Comparison of ENCODE assay signal across 11 cellular contexts in the genomic region with DNA sequence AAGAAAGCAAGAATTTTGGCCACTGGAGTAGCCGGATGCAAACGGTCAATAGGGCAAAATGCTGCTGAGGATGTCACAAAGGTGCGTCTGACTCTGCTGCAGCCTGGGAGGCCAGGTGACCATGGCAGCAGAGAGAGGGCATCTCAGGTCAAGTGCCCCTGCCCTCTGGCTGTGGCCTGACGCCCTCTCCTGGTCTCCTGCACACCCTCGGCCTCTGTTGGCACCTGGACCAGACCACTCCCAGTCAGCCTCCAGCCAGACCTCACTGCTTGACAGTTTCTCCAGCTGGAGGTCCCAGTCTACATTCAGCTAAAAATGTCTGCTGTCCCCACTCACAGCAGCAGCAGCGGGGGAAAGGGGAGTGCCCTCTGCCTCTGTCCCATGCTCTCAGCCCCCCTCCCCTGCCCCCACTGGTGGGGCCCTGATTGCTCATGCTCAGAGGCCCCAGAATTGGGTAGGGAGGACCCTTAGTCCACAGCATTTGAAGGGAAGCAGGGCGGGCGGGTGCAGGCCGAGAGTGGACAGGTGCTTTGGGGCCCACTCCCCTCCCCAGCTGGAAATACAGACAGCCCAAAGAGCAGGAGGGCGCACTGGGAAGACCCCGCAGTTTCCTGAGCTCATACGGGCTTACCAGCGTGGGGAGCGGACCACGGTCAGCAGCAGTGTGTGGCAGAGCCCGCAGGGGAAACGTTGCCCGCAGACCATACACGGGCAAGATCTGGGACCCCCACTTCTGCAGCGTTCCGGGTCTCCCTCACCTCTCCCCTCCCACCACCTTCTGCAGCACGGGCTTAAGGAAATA. TPM values are rescaled to one million over a fixed set of nuclear protein-coding genes. Genes with fewer than 3 reads are reported as not detected.
DNase-seq lines count a peak whose midpoint lies in the region; ATAC-seq and TF ChIP-seq lines count a peak whose summit lies in the region.
"Had no signal": no experiment of that assay in that cellular context is flagged by ENCODE, and none has a peak within 500 bp of the region (broad histone marks: within the 10 kb centered on the region; RNA-seq: fewer than 3 reads in every experiment).

No MANE protein-coding gene starts in this region.

- intact Hi-C loops in natural killer cell (cut with micrococcal nuclease), result loop anchor here (10.0 kb wide), 1 partner anchor 53 kb away; no protein-coding TSS in a partner anchor

- H3K4me1 ChIP-seq in BE2C, result no peaks in the 10 kb centered on the region

- no peak for TF ChIP-seq CTCF in brain (conservative IDR thresholded peaks at IDR 0.05)
- no peak for TF ChIP-seq CTCF in natural killer cell (IDR thresholded peaks at IDR 0.05)
- TF ChIP-seq CTCF in BE2C (IDR thresholded peaks at IDR 0.05; ENCODE audit: low read depth, low read length), result no peak

- DNase-seq in DMS153 treated with DMSO at 0.1 percent for 48 hours (lab: John Stamatoyannopoulos, UW; ENCODE audit: unreplicated experiment) (peak; percentile 6), HK-2 (ENCODE audit: unreplicated experiment) (peak; percentile 17), natural killer cell (no peak), BE2C (no peak), cortex of kidney (lab: John Stamatoyannopoulos, UW) (no peak)
- DNase-seq: stimulated activated CD4-positive, alpha-beta T cell treated with anti-CD3 and anti-CD28 coated beads, Interleukin-2, amount 100 ng/mL, for 48 hours had no signal

- ATAC-seq in natural killer cell (no peak), HG02571 (IDR thresholded peaks at IDR 0.05; ENCODE audit: unreplicated experiment) (no peak), HG03342 (IDR thresholded peaks at IDR 0.05; ENCODE audit: unreplicated experiment) (no peak)

- peak overlapping the region; percentile 60 to 82 (median 80) for H3K4me3 Mint-ChIP-seq in brain
- H3K4me3 Mint-ChIP-seq in natural killer cell, result peak overlapping the region; percentile 67

- H3K4me3 ChIP-seq in BE2C (ENCODE audit: low read depth, low read length), result no peak overlapping the region
- H3K4me3 ChIP-seq: PC-9 had no signal

- H3K27ac Mint-ChIP-seq in brain (peak overlapping the region in 3 of 5 experiments; percentile 14 to 87 (median 44)), natural killer cell (no peak overlapping the region)
- H3K27ac Mint-ChIP-seq: dendritic cell treated with granulocyte-macrophage colony-stimulating factor and Interleukin-4, amounts not matched to agents 40 ng/mL and 50 ng/mL, for 4 days had no signal

- peaks cover 0 to 5% (median 0%) of the 10 kb centered on the region in 5 experiments for H3K9me3 Mint-ChIP-seq in brain
- H3K9me3 Mint-ChIP-seq in natural killer cell, result no peaks in the 10 kb centered on the region
- H3K9me3 Mint-ChIP-seq: dendritic cell treated with granulocyte-macrophage colony-stimulating factor and Interleukin-4, amounts not matched to agents 40 ng/mL and 50 ng/mL, for 4 days had no signal

- H3K27me3 Mint-ChIP-seq in brain, result peaks cover 17% of the 10 kb centered on the region
- H3K27me3 Mint-ChIP-seq in natural killer cell (ENCODE audit: low read depth in 2 of 2), result peaks cover 11 to 26% of the 10 kb centered on the region in 2 donors

- peaks cover 9% of the 10 kb centered on the region for H3K36me3 Mint-ChIP-seq in brain
- H3K36me3 Mint-ChIP-seq in natural killer cell, result no peaks in the 10 kb centered on the region

- H3K9me3 ChIP-seq in BE2C, result no peaks in the 10 kb centered on the region

- H3K36me3 ChIP-seq in BE2C, result no peaks in the 10 kb centered on the region

- H3K4me1 Mint-ChIP-seq in brain, result peaks cover 45% of the 10 kb centered on the region
- H3K4me1 Mint-ChIP-seq in natural killer cell, result peaks cover 0 to 14% of the 10 kb centered on the region in 2 donors

- H3K27me3 ChIP-seq in BE2C, result peaks cover 27% of the 10 kb centered on the region

RNA-seq across cellular contexts. Expression of gene BRSK2, which starts 1.6 kb away (rescaled TPM):
- polyA plus RNA-seq in brain (ENCODE audit: insufficient read depth, low read depth, low replicate concordance), result 43.6 TPM
- total RNA-seq in natural killer cell, result under 1 TPM in 2 of 3 donors, not detected in 1; 0.11 to 0.14 TPM
- polyA plus RNA-seq in BE2C (2012; ENCODE audit: insufficient read depth, insufficient read length, low read depth), result 21.6 TPM

Comparison
In these comparisons a context has a peak if more than half of its experiments do, and no peak if none do; other contexts are left out.
1. DNase-seq: peak in DMS153 treated with DMSO at 0.1 percent for 48 hours (single experiment) and HK-2 (single experiment); none in natural killer cell (single experiment), BE2C (single experiment) and cortex of kidney (single experiment).
2. H3K27ac Mint-ChIP-seq: peak in brain (3 of 5); none in natural killer cell (0 of 2).